ENCODE assay signal across 12 cellular contexts in the genomic region with DNA sequence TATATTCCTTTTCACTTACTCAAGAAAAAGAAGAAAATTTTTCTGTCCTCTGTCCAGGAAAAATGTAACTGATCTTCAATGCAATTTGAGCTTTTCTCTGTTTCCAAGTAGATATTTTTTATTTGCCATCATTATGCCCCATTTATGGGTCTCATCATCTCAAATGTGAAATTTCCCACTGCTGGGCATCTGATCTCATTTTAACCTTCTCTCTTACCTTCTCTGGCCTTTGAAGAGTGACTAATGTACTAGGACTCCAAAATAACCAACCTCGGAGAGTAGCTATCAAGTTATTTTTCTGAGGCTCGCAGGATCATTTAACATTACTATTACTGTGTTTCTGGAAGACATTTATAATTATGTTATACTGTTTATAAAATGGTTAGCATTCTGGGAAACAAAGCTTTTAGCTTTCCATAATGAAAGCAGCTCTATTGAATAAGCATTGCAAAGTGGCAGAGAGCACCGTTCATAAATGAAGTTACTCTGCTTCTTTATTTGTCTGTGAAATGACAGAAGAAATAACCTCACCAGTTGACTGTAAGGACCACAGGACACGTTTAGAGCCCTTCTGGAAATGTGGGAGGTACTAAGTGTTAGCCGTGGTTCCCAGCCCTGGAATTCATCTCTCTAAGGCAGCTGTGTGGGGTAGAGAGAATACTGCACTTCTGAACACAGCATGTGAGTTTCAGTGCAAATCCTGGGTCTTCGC. TPM values are rescaled to one million over a fixed set of nuclear protein-coding genes. Genes with fewer than 3 reads are reported as not detected.
DNase-seq lines count a peak whose midpoint lies in the region; TF ChIP-seq lines count a peak whose summit lies in the region.
"Had no signal": no experiment of that assay in that cellular context is flagged by ENCODE, and none has a peak within 500 bp of the region (broad histone marks: within the 10 kb centered on the region; RNA-seq: fewer than 3 reads in every experiment).

No MANE protein-coding gene starts in this region.

- H3K4me3 ChIP-seq in PC-9, result no peak overlapping the region

- peak overlapping the region; percentile 34 to 77 (median 46) for H3K27ac Mint-ChIP-seq in nephron
- H3K27ac Mint-ChIP-seq: WTC11 had no signal

- no peaks in the 10 kb centered on the region for H3K36me3 ChIP-seq in PC-9 (ENCODE audit: low read depth)

- peaks cover 15% of the 10 kb centered on the region for H3F3A ChIP-seq in PC-9 (ENCODE audit: insufficient read depth, low read depth)

- H3K36me3 Mint-ChIP-seq in nephron (ENCODE audit: low read depth), result peaks cover 14% of the 10 kb centered on the region
- H3K36me3 Mint-ChIP-seq: WTC11 had no signal

- H4K20me1 ChIP-seq in PC-9 (ENCODE audit: insufficient read depth), result no peaks in the 10 kb centered on the region

- H3K9me3 Mint-ChIP-seq in nephron, result no peaks in the 10 kb centered on the region
- H3K9me3 Mint-ChIP-seq: CD4-positive, alpha-beta T cell; WTC11 had no signal

- H3K9me2 ChIP-seq in PC-9 (ENCODE audit: insufficient read depth), result no peaks in the 10 kb centered on the region

- peaks cover 28% of the 10 kb centered on the region for H3K4me1 ChIP-seq in PC-9 (replicated peaks; ENCODE audit: insufficient read depth)

- BruUV-seq in PC-9 (replicated peaks; lab: Mats Ljungman, UMichigan), result no TSS peak

- TF ChIP-seq CTCF in PC-9 (conservative IDR thresholded peaks at IDR 0.05), result no peak
- TF ChIP-seq CTCF in nephron (IDR thresholded peaks at IDR 0.05; ENCODE audit: unreplicated experiment in 3 of 3), result no peak

- POLR2A ChIA-PET in PC-9 (lab: Charles Lee; ENCODE audit: unreplicated experiment), result no interaction called here

- no peaks in the 10 kb centered on the region for H3K27me3 ChIP-seq in PC-9 (ENCODE audit: insufficient read depth, low read depth)

- H3K4me3 Mint-ChIP-seq in nephron, result no peak overlapping the region
- H3K4me3 Mint-ChIP-seq: CD4-positive, alpha-beta T cell; naive thymus-derived CD4-positive, alpha-beta T cell; WTC11 had no signal

- H3K27ac ChIP-seq in PC-9, result peak overlapping the region; percentile 72

- peak overlapping the region; percentile 44 for H3K4me2 ChIP-seq in PC-9

- DNase-seq in Daoy (ENCODE audit: low read depth) (peak; percentile 56), PC-9 (peak in 1 of 2 experiments; percentile 38), dermis blood vessel endothelial cell (peak; percentile 59), NCI-H1105 treated with DMSO at 0.1 percent for 48 hours (lab: John Stamatoyannopoulos, UW) (no peak), NCI-H526 treated with DMSO at 0.1 percent for 48 hours (lab: John Stamatoyannopoulos, UW) (no peak), NCI-H748 treated with DMSO at 0.1 percent for 48 hours (lab: John Stamatoyannopoulos, UW) (no peak)
- no peak for DNase-seq in stimulated activated CD4-positive, alpha-beta T cell treated with anti-CD3 and anti-CD28 coated beads, Interleukin-12 subunit alpha, Interleukin-12 subunit beta, amount 100 ng/mL, for 4 hours
- DNase-seq: CD4-positive, alpha-beta T cell; Kasumi-1; naive thymus-derived CD4-positive, alpha-beta T cell had no signal

- H3K27me3 Mint-ChIP-seq in nephron (ENCODE audit: low read depth), result no peaks in the 10 kb centered on the region
- H3K27me3 Mint-ChIP-seq: CD4-positive, alpha-beta T cell; naive thymus-derived CD4-positive, alpha-beta T cell had no signal

- intact Hi-C loops in PC-9 (cut with micrococcal nuclease; ENCODE audit: unreplicated experiment), result no loop called here

- no peak overlapping the region for H2AFZ ChIP-seq in PC-9

- CTCF ChIA-PET in PC-9 (lab: Charles Lee), result no interaction called here

- peaks cover 34% of the 10 kb centered on the region for H3K4me1 Mint-ChIP-seq in nephron

- H3K79me2 ChIP-seq in PC-9 (ENCODE audit: low read depth), result no peaks in the 10 kb centered on the region

- H3K9me3 ChIP-seq in PC-9 (ENCODE audit: insufficient read depth, low read depth), result no peaks in the 10 kb centered on the region

RNA-seq across cellular contexts. Expression of a gene that starts 33.3 kb away (rescaled TPM):
- total RNA-seq in Daoy (2014; rRNA removed; shearing (Covaris generic)), result 31.7 and 37.2 TPM in 2 replicates
- total RNA-seq in PC-9 (2021) (10.9 and 11.0 TPM in 2 replicates), dermis blood vessel endothelial cell (40.6 and 70.3 TPM in 2 replicates)

Comparison
In these comparisons a context has a peak if more than half of its experiments do, and no peak if none do; other contexts are left out.
1. DNase-seq: peak in Daoy (single experiment) and dermis blood vessel endothelial cell (single experiment); none in stimulated activated CD4-positive, alpha-beta T cell treated with anti-CD3 and anti-CD28 coated beads, Interleukin-12 subunit alpha, Interleukin-12 subunit beta, amount 100 ng/mL, for 4 hours (single experiment), NCI-H1105 treated with DMSO at 0.1 percent for 48 hours (single experiment), NCI-H526 treated with DMSO at 0.1 percent for 48 hours (single experiment) and NCI-H748 treated with DMSO at 0.1 percent for 48 hours (single experiment).